In genomic region chrX:149825424-149825823, GRCh38 we compare ENCODE assay signal across 8 cellular contexts. TPM values are rescaled to one million over a fixed set of nuclear protein-coding genes. Genes with fewer than 3 reads are reported as not detected.
DNase-seq lines count a peak whose midpoint lies in the region; ATAC-seq and TF ChIP-seq lines count a peak whose summit lies in the region.

No MANE protein-coding gene starts in this region.

- H3K9me3 Mint-ChIP-seq in activated CD8-positive, alpha-beta memory T cell treated with anti-CD3 and anti-CD28 coated beads, Interleukin-2, amount 10 ng/mL, durations not matched to agents 7 days and 5 days (ENCODE audit: low read depth) = no peaks in the 10 kb centered on the region
- no peaks in the 10 kb centered on the region for H3K9me3 Mint-ChIP-seq in immature natural killer cell

- H3K4me3 ChIP-seq in LNCaP clone FGC (ENCODE audit: low read depth, low read length) = no peak overlapping the region

- H3K27ac Mint-ChIP-seq in activated CD8-positive, alpha-beta memory T cell treated with anti-CD3 and anti-CD28 coated beads, Interleukin-2, amount 10 ng/mL, durations not matched to agents 7 days and 5 days = no peak overlapping the region
- H3K27ac Mint-ChIP-seq in immature natural killer cell = no peak overlapping the region

- H3K36me3 Mint-ChIP-seq in activated CD8-positive, alpha-beta memory T cell treated with anti-CD3 and anti-CD28 coated beads, Interleukin-2, amount 10 ng/mL, durations not matched to agents 7 days and 5 days = no peaks in the 10 kb centered on the region
- H3K36me3 Mint-ChIP-seq in immature natural killer cell = no peaks in the 10 kb centered on the region

- CTCF ChIA-PET in activated CD8-positive, alpha-beta memory T cell treated with anti-CD3 and anti-CD28 coated beads, Interleukin-2, amount 10 ng/mL, durations not matched to agents 7 days and 5 days (lab: Charles Lee) = interaction anchor here (0.8 kb wide), 1 partner anchor 26 kb away, joined by 3 read pairs; no protein-coding TSS in a partner anchor

- peaks cover 21% of the 10 kb centered on the region for H3K27me3 Mint-ChIP-seq in activated CD8-positive, alpha-beta memory T cell treated with anti-CD3 and anti-CD28 coated beads, Interleukin-2, amount 10 ng/mL, durations not matched to agents 7 days and 5 days
- peaks cover 12 to 24% (median 13%) of the 10 kb centered on the region in 3 donors for H3K27me3 Mint-ChIP-seq in immature natural killer cell (ENCODE audit: low read depth in 3 of 3)

- ATAC-seq in activated CD8-positive, alpha-beta memory T cell treated with anti-CD3 and anti-CD28 coated beads, Interleukin-2, amount 10 ng/mL, durations not matched to agents 7 days and 5 days = no peak
- ATAC-seq in GM21390 (IDR thresholded peaks at IDR 0.05; ENCODE audit: unreplicated experiment) = no peak

- DNase-seq in COLO668 (lab: John Stamatoyannopoulos, UW; ENCODE audit: unreplicated experiment) = peak; percentile 55
- no peak for DNase-seq in LNCaP clone FGC (ENCODE audit: low read depth)
- DNase-seq in activated CD8-positive, alpha-beta memory T cell treated with anti-CD3 and anti-CD28 coated beads, Interleukin-2, amount 10 ng/mL, durations not matched to agents 7 days and 5 days = peak; percentile 70
- DNase-seq in immature natural killer cell = peak; percentile 47 to 49 (median 48)
- DNase-seq in DMS79 treated with DMSO at 0.1 percent for 48 hours (lab: John Stamatoyannopoulos, UW) = no peak
- no peak for DNase-seq in GOT3 (lab: John Stamatoyannopoulos, UW)
- DNase-seq in cerebellar cortex (ENCODE audit: low spot score) = no peak

- H3K4me1 Mint-ChIP-seq in activated CD8-positive, alpha-beta memory T cell treated with anti-CD3 and anti-CD28 coated beads, Interleukin-2, amount 10 ng/mL, durations not matched to agents 7 days and 5 days = peaks cover 47% of the 10 kb centered on the region
- peaks cover 43 to 46% of the 10 kb centered on the region in 2 donors for H3K4me1 Mint-ChIP-seq in immature natural killer cell

- peak; percentile 43 for TF ChIP-seq CTCF in LNCaP clone FGC (IDR thresholded peaks at IDR 0.05; ENCODE audit: control insufficient read depth, extremely low read depth, insufficient read depth)

- no peak overlapping the region for H3K4me3 Mint-ChIP-seq in activated CD8-positive, alpha-beta memory T cell treated with anti-CD3 and anti-CD28 coated beads, Interleukin-2, amount 10 ng/mL, durations not matched to agents 7 days and 5 days
- peak overlapping the region in 1 of 5 donors; percentile 5 for H3K4me3 Mint-ChIP-seq in immature natural killer cell

RNA-seq across cellular contexts. Expression of gene MAGEA9, which starts 43.7 kb away (rescaled TPM):
- not detected for total RNA-seq in activated CD8-positive, alpha-beta memory T cell treated with anti-CD3 and anti-CD28 coated beads, Interleukin-2, amount 10 ng/mL, durations not matched to agents 7 days and 5 days
- polyA plus RNA-seq in immature natural killer cell = not detected

RNA-seq across cellular contexts. Expression of gene HSFX1, which starts 51.6 kb away (rescaled TPM):
- under 1 TPM; 0.61 to 0.80 TPM for total RNA-seq in activated CD8-positive, alpha-beta memory T cell treated with anti-CD3 and anti-CD28 coated beads, Interleukin-2, amount 10 ng/mL, durations not matched to agents 7 days and 5 days
- polyA plus RNA-seq in immature natural killer cell = under 1 TPM in 1 of 3 donors, not detected in 2; 0.26 TPM

RNA-seq across cellular contexts. Expression of gene MAGEA8, which starts 55.6 kb away (rescaled TPM):
- not detected for total RNA-seq in activated CD8-positive, alpha-beta memory T cell treated with anti-CD3 and anti-CD28 coated beads, Interleukin-2, amount 10 ng/mL, durations not matched to agents 7 days and 5 days
- not detected for polyA plus RNA-seq in immature natural killer cell

Comparison
In these comparisons a context has a peak if more than half of its experiments do, and no peak if none do; other contexts are left out.
1. DNase-seq: peak in COLO668 (single experiment), activated CD8-positive, alpha-beta memory T cell treated with anti-CD3 and anti-CD28 coated beads, Interleukin-2, amount 10 ng/mL, durations not matched to agents 7 days and 5 days (single experiment) and immature natural killer cell (3 of 3); none in LNCaP clone FGC (single experiment), DMS79 treated with DMSO at 0.1 percent for 48 hours (single experiment), GOT3 (single experiment) and cerebellar cortex (single experiment).